Comparison of ENCODE assay signal across 8 cellular contexts in the genomic region with DNA sequence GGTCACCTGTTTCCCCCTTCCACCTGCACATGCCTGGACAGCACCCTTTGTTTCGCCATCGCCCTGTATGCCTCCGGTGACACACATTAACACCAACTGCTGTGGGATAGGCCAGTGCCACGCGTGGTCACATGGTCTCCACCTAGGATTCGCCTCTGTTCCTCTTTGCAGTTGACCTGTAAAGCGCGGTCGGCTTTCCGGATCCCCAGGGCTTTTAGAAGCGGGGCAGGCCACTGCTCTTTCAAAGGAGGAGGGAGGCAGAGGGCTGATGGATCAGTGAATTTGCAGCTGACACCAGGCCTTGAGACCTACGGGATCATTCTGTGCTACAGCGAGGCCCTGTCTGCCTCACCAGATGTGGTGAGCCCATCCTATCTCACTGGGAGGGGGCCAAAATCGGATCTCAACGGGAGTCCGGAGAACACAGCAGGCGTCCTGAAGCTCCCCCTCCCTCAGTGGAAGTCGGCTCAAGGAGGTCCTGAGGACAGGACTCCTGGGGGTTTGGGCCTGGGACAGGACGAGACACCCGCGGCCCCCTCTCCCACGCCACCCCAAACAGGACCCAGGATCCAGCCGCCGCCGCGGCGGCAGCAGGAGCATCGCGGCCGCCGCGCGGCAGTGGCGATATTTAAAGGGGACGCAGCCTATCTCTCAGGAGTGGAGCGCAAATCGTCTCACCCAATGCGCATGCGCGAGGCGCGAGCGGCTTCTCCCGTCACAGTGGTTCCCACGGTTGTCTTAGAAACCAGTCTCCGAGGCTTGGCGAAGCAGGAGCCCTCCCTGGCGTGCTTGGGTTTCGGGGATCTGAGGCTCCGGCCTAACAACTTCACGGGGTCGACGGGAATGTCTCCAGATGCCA.
DNase-seq lines count a peak whose midpoint lies in the region; ATAC-seq and TF ChIP-seq lines count a peak whose summit lies in the region.
"Not testable (repeated sequence)": the region's sequence is repeated elsewhere in the genome, so short reads cannot be mapped to it uniquely, and the experiment has no call there.

No MANE protein-coding gene starts in this region.

- H3K36me3 ChIP-seq in KOPT-K1 (ENCODE audit: insufficient read depth, low read length), result not testable (repeated sequence)

- H3K27me3 Mint-ChIP-seq in Calu3 (ENCODE audit: unreplicated experiment); activated T-cell treated with anti-CD3 and anti-CD28 coated beads, Interleukin-2, amount 50 U/mL, for 72 hours (ENCODE audit: low read depth): not testable (repeated sequence)
- peaks cover 0 to 11% (median 0%) of the 10 kb centered on the region in 3 donors for H3K27me3 Mint-ChIP-seq in immature natural killer cell (ENCODE audit: low read depth in 3 of 3)

- peak; percentile 46 to 56 for ATAC-seq in activated T-cell treated with anti-CD3 and anti-CD28 coated beads, Interleukin-2, amount 50 U/mL, for 72 hours (replicated peaks in 1 of 2)

- H3K27ac ChIP-seq in KOPT-K1 (ENCODE audit: low read depth, low read length, poor library complexity, severe bottlenecking), result peak overlapping the region; percentile 71

- DNase-seq in Calu3, result peak; percentile 81
- peak; percentile 31 to 44 for DNase-seq in SW 1271 (lab: John Stamatoyannopoulos, UW)
- peak; percentile 73 to 74 for DNase-seq in activated T-cell treated with anti-CD3 and anti-CD28 coated beads, Interleukin-2, amount 50 U/mL, for 72 hours
- peak; percentile 36 for DNase-seq in cortex of kidney (lab: John Stamatoyannopoulos, UW)
- DNase-seq in immature natural killer cell, result peak in 2 of 3 donors; percentile 81 to 84
- peak; percentile 71 for DNase-seq in retina
- peak in 4 of 6 experiments; percentile 45 to 79 (median 71) for DNase-seq in stimulated activated naive CD4-positive, alpha-beta T cell (lab: John Stamatoyannopoulos, UW)

- H3K4me3 Mint-ChIP-seq in Calu3 (ENCODE audit: low read depth, unreplicated experiment) (peak overlapping the region; percentile 70), immature natural killer cell (peak overlapping the region in 4 of 5 donors; percentile 77 to 90 (median 86))
- peak overlapping the region; percentile 68 to 81 for H3K4me3 Mint-ChIP-seq in activated T-cell treated with anti-CD3 and anti-CD28 coated beads, Interleukin-2, amount 50 U/mL, for 72 hours

- CTCF ChIA-PET in Calu3 (lab: Charles Lee), result not testable (repeated sequence)

- not testable (repeated sequence) for TF ChIP-seq CTCF in Calu3 (IDR thresholded peaks at IDR 0.05; ENCODE audit: unreplicated experiment)

- H3K27ac Mint-ChIP-seq in Calu3 (ENCODE audit: unreplicated experiment) (peak overlapping the region; percentile 72), immature natural killer cell (peak overlapping the region in 4 of 6 donors; percentile 57 to 91 (median 80))
- H3K27ac Mint-ChIP-seq in activated T-cell treated with anti-CD3 and anti-CD28 coated beads, Interleukin-2, amount 50 U/mL, for 72 hours, result peak overlapping the region; percentile 28

- H3K9me3 Mint-ChIP-seq in Calu3 (ENCODE audit: low read depth, unreplicated experiment); activated T-cell treated with anti-CD3 and anti-CD28 coated beads, Interleukin-2, amount 50 U/mL, for 72 hours: not testable (repeated sequence)
- H3K9me3 Mint-ChIP-seq in immature natural killer cell, result peaks cover 0 to 67% (median 16%) of the 10 kb centered on the region in 6 donors

- intact Hi-C loops in Calu3 (cut with micrococcal nuclease; ENCODE audit: unreplicated experiment), result not testable (repeated sequence)

- not testable (repeated sequence) for H3K4me1 Mint-ChIP-seq in Calu3 (ENCODE audit: low read depth, unreplicated experiment)
- peaks cover 20% of the 10 kb centered on the region for H3K4me1 Mint-ChIP-seq in activated T-cell treated with anti-CD3 and anti-CD28 coated beads, Interleukin-2, amount 50 U/mL, for 72 hours (ENCODE audit: low read depth)
- H3K4me1 Mint-ChIP-seq in immature natural killer cell, result peaks cover 18 to 65% of the 10 kb centered on the region in 2 donors

- not testable (repeated sequence) for BruUV-seq in Calu3 (replicated peaks; lab: Mats Ljungman, UMichigan)

- peaks cover 13% of the 10 kb centered on the region for H3K36me3 Mint-ChIP-seq in Calu3 (ENCODE audit: insufficient read depth, unreplicated experiment)
- H3K36me3 Mint-ChIP-seq in activated T-cell treated with anti-CD3 and anti-CD28 coated beads, Interleukin-2, amount 50 U/mL, for 72 hours (ENCODE audit: insufficient read depth in 2 of 2), result peaks cover 6 to 11% of the 10 kb centered on the region in 2 donors
- H3K36me3 Mint-ChIP-seq in immature natural killer cell, result not testable (repeated sequence)

- H3K9me3 ChIP-seq in KOPT-K1 (ENCODE audit: insufficient read depth, low read length, poor library complexity, severe bottlenecking), result not testable (repeated sequence)

Comparison
In these comparisons a context has a peak if more than half of its experiments do, and no peak if none do; other contexts are left out.
1. Peak in every context shown above with its lines: DNase-seq, ATAC-seq and H3K27ac ChIP-seq.
2. H3K27ac Mint-ChIP-seq: peak in every context shown above with its lines; median percentile 80 in immature natural killer cell; 72 in Calu3; 28 in activated T-cell treated with anti-CD3 and anti-CD28 coated beads, Interleukin-2, amount 50 U/mL, for 72 hours.